16 cellular contexts compared by ENCODE assay signal in the genomic region with DNA sequence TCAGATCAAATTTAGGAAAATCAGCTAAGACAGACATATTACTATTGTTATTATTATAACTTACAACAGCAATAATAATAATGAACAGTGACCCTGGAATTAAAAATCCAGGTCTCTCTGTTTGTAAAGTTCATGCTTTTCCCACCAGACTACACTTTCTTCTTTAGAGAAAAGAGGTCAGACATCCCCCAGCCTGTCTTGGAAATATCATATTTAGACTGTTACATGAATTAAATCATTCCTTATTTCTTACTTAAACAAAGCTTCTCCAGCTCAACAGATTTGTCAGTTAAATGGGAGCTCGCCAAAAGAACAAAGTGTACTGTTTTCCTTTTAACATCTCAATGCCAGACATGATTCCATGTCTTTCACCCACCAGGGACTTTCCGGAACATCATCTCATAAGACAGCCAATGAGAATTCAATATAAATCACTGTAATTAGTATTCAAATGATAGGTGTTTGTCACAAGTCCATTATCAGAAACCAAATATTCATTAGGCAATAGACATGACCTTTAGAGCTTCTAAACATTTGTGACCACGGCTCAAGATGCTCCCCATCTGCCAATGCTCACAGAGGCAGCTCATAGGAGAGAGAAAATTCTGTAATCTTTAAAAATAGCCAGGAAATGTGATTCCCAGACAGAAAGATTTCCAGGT.
DNase-seq lines count a peak whose midpoint lies in the region; ATAC-seq and TF ChIP-seq lines count a peak whose summit lies in the region.
"Had no signal": no experiment of that assay in that cellular context is flagged by ENCODE, and none has a peak within 500 bp of the region (broad histone marks: within the 10 kb centered on the region; RNA-seq: fewer than 3 reads in every experiment).

No MANE protein-coding gene starts in this region.

- peak overlapping the region; percentile 33 to 53 for H3K27ac ChIP-seq in mucosa of rectum (ENCODE audit: low read depth in 2 of 2, low read length in 2 of 2)

- no peak for ATAC-seq in HG03571 (IDR thresholded peaks at IDR 0.05; ENCODE audit: unreplicated experiment)
- ATAC-seq in GM19395 (IDR thresholded peaks at IDR 0.05; ENCODE audit: unreplicated experiment): no peak
- ATAC-seq: SK-N-SH treated with all-trans-retinoic acid at 6 μM for 48 hours had no signal

- H3K9ac ChIP-seq in mucosa of rectum (ENCODE audit: low read depth in 1 of 2, low read length in 2 of 2): no peak overlapping the region

- H3K27me3 ChIP-seq in mucosa of rectum (ENCODE audit: control insufficient read depth in 2 of 2, insufficient read depth in 2 of 2, low read length in 2 of 2): no peaks in the 10 kb centered on the region
- H3K27me3 ChIP-seq: BE2C had no signal

- DNase-seq in astrocyte of the hippocampus (ENCODE audit: low read depth, low spot score) (peak; percentile 46), fibroblast of mammary gland (ENCODE audit: low read depth) (peak; percentile 93), superior temporal gyrus (ENCODE audit: extremely low spot score) (peak; percentile 65), occipital lobe (lab: John Stamatoyannopoulos, UW) (no peak), AML-193 (lab: John Stamatoyannopoulos, UW) (no peak)
- DNase-seq: activated naive CD4-positive, alpha-beta T cell treated with anti-CD3 and anti-CD28 coated beads, Interleukin-2, amount 10 ng/mL, durations not matched to agents 7 days and 5 days; BE2C; DMS53; foreskin melanocyte; kidney; MM.1S; NCI-H2081 treated with DMSO at 0.1 percent for 48 hours had no signal

- no peak for TF ChIP-seq CTCF in fibroblast of mammary gland (conservative IDR thresholded peaks at IDR 0.05; ENCODE audit: control insufficient read depth, insufficient read depth, low read depth, low read length)

- no peaks in the 10 kb centered on the region for H3K36me3 ChIP-seq in mucosa of rectum (ENCODE audit: control insufficient read depth in 2 of 2, insufficient read depth in 2 of 2, low read length in 2 of 2)
- H3K36me3 ChIP-seq: BE2C had no signal

- H3K4me3 ChIP-seq in fibroblast of mammary gland (ENCODE audit: control insufficient read depth, low read depth, low read length): no peak overlapping the region
- H3K4me3 ChIP-seq in mucosa of rectum (ENCODE audit: low read length in 2 of 2): no peak overlapping the region

- H3K9me3 ChIP-seq in mucosa of rectum (ENCODE audit: control insufficient read depth in 2 of 2, low read length in 2 of 2): no peaks in the 10 kb centered on the region
- H3K9me3 ChIP-seq: BE2C had no signal

- no peaks in the 10 kb centered on the region for H3K4me1 ChIP-seq in mucosa of rectum (ENCODE audit: control insufficient read depth in 2 of 2, insufficient read depth in 2 of 2, low read length in 2 of 2)

Comparison
In these comparisons a context has a peak if more than half of its experiments do, and no peak if none do; other contexts are left out.
1. DNase-seq: peak in astrocyte of the hippocampus (single experiment), fibroblast of mammary gland (single experiment) and superior temporal gyrus (single experiment); none in occipital lobe (single experiment) and AML-193 (0 of 2).